Comparison of ENCODE assay signal across 17 cellular contexts in the genomic region with DNA sequence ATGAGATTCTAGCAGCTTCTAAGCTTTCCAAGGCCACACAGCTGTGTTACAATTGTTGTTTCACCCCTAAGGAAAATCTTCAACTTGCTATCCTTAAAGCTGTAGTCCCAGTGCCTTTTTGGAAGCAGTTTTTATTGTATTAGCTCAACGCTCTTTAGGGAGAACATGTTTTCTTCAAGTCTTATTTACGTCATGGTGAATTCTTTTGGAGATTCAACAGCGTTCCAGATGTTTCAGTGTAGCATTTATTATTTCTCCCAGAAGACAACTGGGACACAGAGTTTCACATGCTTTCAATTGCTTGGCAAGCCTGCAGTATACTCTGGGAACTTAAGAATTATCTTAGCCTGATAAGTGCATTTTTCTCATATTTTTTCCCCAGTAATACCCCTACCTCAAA.
"Had no signal": no experiment of that assay in that cellular context is flagged by ENCODE, and none has a peak within 500 bp of the region (broad histone marks: within the 10 kb centered on the region; RNA-seq: fewer than 3 reads in every experiment).

No MANE protein-coding gene starts in this region.

- H3K4me1 Mint-ChIP-seq: activated CD8-positive, alpha-beta memory T cell treated with anti-CD3 and anti-CD28 coated beads, Interleukin-2, amount 10 ng/mL, durations not matched to agents 7 days and 5 days; activated naive CD4-positive, alpha-beta T cell treated with anti-CD3 and anti-CD28 coated beads, Interleukin-2, amount 50 U/mL, for 24 hours; naive B cell; stimulated activated effector memory CD8-positive, alpha-beta T cell treated with anti-CD3 and anti-CD28 coated beads, Interleukin-12 subunit alpha, Interleukin-12 subunit beta, amount 100 ng/mL, for 72 hours had no signal

- H3K4me1 ChIP-seq: esophagus squamous epithelium, parathyroid adenoma, tibial nerve had no signal

- H3K4me3 ChIP-seq: esophagus squamous epithelium, tibial nerve had no signal

- H3K27me3 ChIP-seq: esophagus squamous epithelium, tibial nerve had no signal

- H3K27ac Mint-ChIP-seq: activated CD8-positive, alpha-beta memory T cell treated with anti-CD3 and anti-CD28 coated beads, Interleukin-2, amount 10 ng/mL, durations not matched to agents 7 days and 5 days; activated naive CD4-positive, alpha-beta T cell treated with anti-CD3 and anti-CD28 coated beads, Interleukin-2, amount 50 U/mL, for 24 hours; activated T-cell treated with anti-CD3 and anti-CD28 coated beads, Interleukin-2, amount 50 U/mL, for 24 hours; mesothelial cell of epicardium; naive B cell; stimulated activated effector memory CD8-positive, alpha-beta T cell treated with anti-CD3 and anti-CD28 coated beads, Interleukin-12 subunit alpha, Interleukin-12 subunit beta, amount 100 ng/mL, for 72 hours had no signal

- H3K9ac ChIP-seq: parathyroid adenoma had no signal

- DNase-seq: activated CD4-positive, alpha-beta T cell treated with anti-CD3 and anti-CD28 coated beads, Interleukin-2, amount 50 U/mL, for 48 hours; activated CD8-positive, alpha-beta memory T cell treated with anti-CD3 and anti-CD28 coated beads, Interleukin-2, amount 10 ng/mL, durations not matched to agents 7 days and 5 days; activated effector memory CD4-positive, alpha-beta T cell treated with Interleukin-2 at 50 U/mL for 16 hours; activated T-cell treated with anti-CD3 and anti-CD28 coated beads, Interleukin-2, amount 50 U/mL, for 24 hours; amygdala; esophagus squamous epithelium; glutamatergic neuron; naive B cell; retina; SHP77 treated with DMSO at 0.1 percent for 48 hours; SW 1271 had no signal

- H3K9me3 ChIP-seq: tibial nerve had no signal

- H3K27me3 Mint-ChIP-seq: activated CD8-positive, alpha-beta memory T cell treated with anti-CD3 and anti-CD28 coated beads, Interleukin-2, amount 10 ng/mL, durations not matched to agents 7 days and 5 days; activated naive CD4-positive, alpha-beta T cell treated with anti-CD3 and anti-CD28 coated beads, Interleukin-2, amount 50 U/mL, for 24 hours; activated T-cell treated with anti-CD3 and anti-CD28 coated beads, Interleukin-2, amount 50 U/mL, for 24 hours; naive B cell had no signal

- H3K79me2 ChIP-seq: parathyroid adenoma had no signal

- ATAC-seq: activated CD4-positive, CD25-positive, alpha-beta regulatory T cell treated with anti-CD3 and anti-CD28 coated beads, Interleukin-2, amount 50 U/mL, for 24 hours; activated CD8-positive, alpha-beta memory T cell treated with anti-CD3 and anti-CD28 coated beads, Interleukin-2, amount 10 ng/mL, durations not matched to agents 7 days and 5 days; stimulated activated effector memory CD8-positive, alpha-beta T cell treated with anti-CD3 and anti-CD28 coated beads, Interleukin-12 subunit alpha, Interleukin-12 subunit beta, amount 100 ng/mL, for 72 hours had no signal

- H3K36me3 ChIP-seq: esophagus squamous epithelium, tibial nerve had no signal

- H3K4me3 Mint-ChIP-seq: activated CD8-positive, alpha-beta memory T cell treated with anti-CD3 and anti-CD28 coated beads, Interleukin-2, amount 10 ng/mL, durations not matched to agents 7 days and 5 days; activated naive CD4-positive, alpha-beta T cell treated with anti-CD3 and anti-CD28 coated beads, Interleukin-2, amount 50 U/mL, for 24 hours; activated T-cell treated with anti-CD3 and anti-CD28 coated beads, Interleukin-2, amount 50 U/mL, for 24 hours; mesothelial cell of epicardium; naive B cell; stimulated activated effector memory CD8-positive, alpha-beta T cell treated with anti-CD3 and anti-CD28 coated beads, Interleukin-12 subunit alpha, Interleukin-12 subunit beta, amount 100 ng/mL, for 72 hours had no signal

- H2AFZ ChIP-seq: parathyroid adenoma had no signal

- H3K27ac ChIP-seq: esophagus squamous epithelium, parathyroid adenoma, tibial nerve had no signal

- H3K36me3 Mint-ChIP-seq: activated CD8-positive, alpha-beta memory T cell treated with anti-CD3 and anti-CD28 coated beads, Interleukin-2, amount 10 ng/mL, durations not matched to agents 7 days and 5 days; activated naive CD4-positive, alpha-beta T cell treated with anti-CD3 and anti-CD28 coated beads, Interleukin-2, amount 50 U/mL, for 24 hours; naive B cell; stimulated activated effector memory CD8-positive, alpha-beta T cell treated with anti-CD3 and anti-CD28 coated beads, Interleukin-12 subunit alpha, Interleukin-12 subunit beta, amount 100 ng/mL, for 72 hours had no signal
